In genomic region chr12:89619764-89620163, GRCh38 we compare ENCODE assay signal across 30 cellular contexts.
"Had no signal": no experiment of that assay in that cellular context is flagged by ENCODE, and none has a peak within 500 bp of the region (broad histone marks: within the 10 kb centered on the region; RNA-seq: fewer than 3 reads in every experiment).

No MANE protein-coding gene starts in this region.

- H3K27ac ChIP-seq: brain microvascular endothelial cell, colonic mucosa, epithelial cell of prostate, esophagus squamous epithelium, gastroesophageal sphincter, heart right ventricle had no signal

- H3K4me1 Mint-ChIP-seq: activated CD4-positive, alpha-beta T cell treated with anti-CD3 and anti-CD28 coated beads, Interleukin-2, amount 10 ng/mL, durations not matched to agents 7 days and 5 days; activated T-helper 17 cell treated with anti-CD3 and anti-CD28 coated beads, Interleukin-2, amount 50 U/mL, for 72 hours had no signal

- H3K9me3 Mint-ChIP-seq: activated CD4-positive, alpha-beta memory T cell treated with anti-CD3 and anti-CD28 coated beads, Interleukin-2, amount 10 ng/mL, durations not matched to agents 7 days and 5 days; activated CD4-positive, alpha-beta T cell treated with anti-CD3 and anti-CD28 coated beads, Interleukin-2, amount 10 ng/mL, durations not matched to agents 7 days and 5 days; activated T-cell treated with anti-CD3 and anti-CD28 coated beads, Interleukin-2, amount 50 U/mL, for 4 hours; activated T-helper 17 cell treated with anti-CD3 and anti-CD28 coated beads, Interleukin-2, amount 50 U/mL, for 72 hours had no signal

- ATAC-seq: activated CD4-positive, alpha-beta T cell treated with anti-CD3 and anti-CD28 coated beads for 36 hours; activated T-cell treated with anti-CD3 and anti-CD28 coated beads, Interleukin-2, amount 50 U/mL, for 4 hours; activated T-helper 17 cell treated with anti-CD3 and anti-CD28 coated beads, Interleukin-2, amount 50 U/mL, for 72 hours; gastroesophageal sphincter; heart right ventricle had no signal

- H3K36me3 ChIP-seq: brain microvascular endothelial cell, colonic mucosa had no signal

- DNase-seq: activated CD4-positive, alpha-beta memory T cell treated with anti-CD3 and anti-CD28 coated beads, Interleukin-2, amount 10 ng/mL, durations not matched to agents 7 days and 5 days; activated CD4-positive, alpha-beta T cell treated with anti-CD3 and anti-CD28 coated beads for 36 hours; activated CD4-positive, alpha-beta T cell treated with anti-CD3 and anti-CD28 coated beads, Interleukin-2, amount 10 ng/mL, durations not matched to agents 7 days and 5 days; activated CD4-positive, alpha-beta T cell treated with anti-CD3 and anti-CD28 coated beads, Interleukin-2, amount 50 U/mL, for 4 hours; activated CD4-positive, CD25-positive, alpha-beta regulatory T cell; activated CD4-positive, CD25-positive, alpha-beta regulatory T cell treated with anti-CD3 and anti-CD28 coated beads, Interleukin-2, amount 50 U/mL, for 72 hours; activated effector memory CD4-positive, alpha-beta T cell treated with Interleukin-2 at 50 U/mL for 16 hours; activated gamma-delta T cell treated with Interleukin-2 at 50 U/mL for 16 hours; activated naive CD4-positive, alpha-beta T cell treated with anti-CD3 and anti-CD28 coated beads, Interleukin-2, amount 50 U/mL, for 16 hours; activated naive CD4-positive, alpha-beta T cell treated with Interleukin-2 at 50 U/mL for 16 hours; activated T-cell treated with anti-CD3 and anti-CD28 coated beads, Interleukin-2, amount 50 U/mL, for 4 hours; amniotic stem cell; anterior cingulate cortex; cerebellar nuclear complex; colonic mucosa; effector CD8-positive, alpha-beta T cell; esophagus squamous epithelium; foreskin melanocyte; heart right ventricle; T-helper 1 cell; T-helper 2 cell had no signal

- H3K9me3 ChIP-seq: colonic mucosa, esophagus squamous epithelium, gastroesophageal sphincter, heart right ventricle had no signal

- H3K27me3 ChIP-seq: brain microvascular endothelial cell, colonic mucosa, esophagus squamous epithelium, gastroesophageal sphincter, heart right ventricle had no signal

- H3K27ac Mint-ChIP-seq: activated CD4-positive, alpha-beta memory T cell treated with anti-CD3 and anti-CD28 coated beads, Interleukin-2, amount 10 ng/mL, durations not matched to agents 7 days and 5 days; activated CD4-positive, alpha-beta T cell treated with anti-CD3 and anti-CD28 coated beads for 36 hours; activated CD4-positive, alpha-beta T cell treated with anti-CD3 and anti-CD28 coated beads, Interleukin-2, amount 10 ng/mL, durations not matched to agents 7 days and 5 days; activated naive CD8-positive, alpha-beta T cell; activated T-helper 17 cell treated with anti-CD3 and anti-CD28 coated beads, Interleukin-2, amount 50 U/mL, for 72 hours had no signal

- H3K4me1 ChIP-seq: colonic mucosa, esophagus squamous epithelium, gastroesophageal sphincter, heart right ventricle had no signal

- H3K4me3 ChIP-seq: colonic mucosa, esophagus squamous epithelium, gastroesophageal sphincter, heart right ventricle had no signal

- FAIRE-seq: astrocyte, bronchial epithelial cell, endometrium, endothelial cell of umbilical vein had no signal

- H3K4me3 Mint-ChIP-seq: activated CD4-positive, alpha-beta memory T cell treated with anti-CD3 and anti-CD28 coated beads, Interleukin-2, amount 10 ng/mL, durations not matched to agents 7 days and 5 days; activated CD4-positive, alpha-beta T cell treated with anti-CD3 and anti-CD28 coated beads for 36 hours; activated CD4-positive, alpha-beta T cell treated with anti-CD3 and anti-CD28 coated beads, Interleukin-2, amount 10 ng/mL, durations not matched to agents 7 days and 5 days; activated naive CD8-positive, alpha-beta T cell; activated T-cell treated with anti-CD3 and anti-CD28 coated beads, Interleukin-2, amount 50 U/mL, for 4 hours; activated T-helper 17 cell treated with anti-CD3 and anti-CD28 coated beads, Interleukin-2, amount 50 U/mL, for 72 hours had no signal

- H3K27me3 Mint-ChIP-seq: activated CD4-positive, alpha-beta memory T cell treated with anti-CD3 and anti-CD28 coated beads, Interleukin-2, amount 10 ng/mL, durations not matched to agents 7 days and 5 days; activated CD4-positive, alpha-beta T cell treated with anti-CD3 and anti-CD28 coated beads for 36 hours; activated CD4-positive, alpha-beta T cell treated with anti-CD3 and anti-CD28 coated beads, Interleukin-2, amount 10 ng/mL, durations not matched to agents 7 days and 5 days; activated naive CD8-positive, alpha-beta T cell; activated T-helper 17 cell treated with anti-CD3 and anti-CD28 coated beads, Interleukin-2, amount 50 U/mL, for 72 hours had no signal
